In the genomic region with DNA sequence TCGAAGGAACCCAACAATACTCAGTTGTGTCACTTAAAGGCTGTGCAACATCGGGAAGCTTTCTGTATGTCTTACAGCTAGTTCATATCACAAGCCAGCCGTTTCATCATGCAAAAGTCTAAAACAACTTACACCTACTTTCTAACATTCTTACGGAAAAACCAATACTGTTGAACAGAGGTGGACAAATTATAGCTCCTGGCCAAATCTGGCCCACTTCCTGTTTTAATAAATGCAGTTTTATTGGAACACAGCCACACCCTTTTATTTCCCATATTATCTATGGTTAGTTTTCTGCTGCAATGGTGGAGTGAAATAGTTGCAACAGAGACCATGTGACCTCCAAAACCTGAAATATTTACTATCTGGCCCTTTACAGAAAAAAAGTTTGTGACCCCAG, we compare ENCODE assay signal across 15 cellular contexts. TPM values are rescaled to one million over a fixed set of nuclear protein-coding genes. Genes with fewer than 3 reads are reported as not detected.
A peak's percentile ranks its signal among the peaks of the same experiment; 100 is the strongest.
DNase-seq lines count a peak whose midpoint lies in the region; ATAC-seq and TF ChIP-seq lines count a peak whose summit lies in the region.
"Had no signal": no experiment of that assay in that cellular context is flagged by ENCODE, and none has a peak within 500 bp of the region (broad histone marks: within the 10 kb centered on the region; RNA-seq: fewer than 3 reads in every experiment).

No MANE protein-coding gene starts in this region.

- POLR2A ChIA-PET in activated naive CD8-positive, alpha-beta T cell treated with anti-CD3 and anti-CD28 coated beads, Interleukin-2, amount 10 ng/mL, durations not matched to agents 7 days and 5 days (lab: Charles Lee), result no interaction called here

- no peak overlapping the region for H3K4me3 Mint-ChIP-seq in activated naive CD8-positive, alpha-beta T cell treated with anti-CD3 and anti-CD28 coated beads, Interleukin-2, amount 10 ng/mL, durations not matched to agents 7 days and 5 days
- no peak overlapping the region for H3K4me3 Mint-ChIP-seq in activated naive CD8-positive, alpha-beta T cell treated with anti-CD3 and anti-CD28 coated beads for 36 hours
- H3K4me3 Mint-ChIP-seq: CD8-positive, alpha-beta memory T cell had no signal

- no peaks in the 10 kb centered on the region for H3K27me3 ChIP-seq in MM.1S (replicated peaks; ENCODE audit: insufficient read depth, low read length)
- H3K27me3 ChIP-seq: BLaER1 had no signal

- peak; percentile 6 for ATAC-seq in activated naive CD8-positive, alpha-beta T cell treated with anti-CD3 and anti-CD28 coated beads, Interleukin-2, amount 10 ng/mL, durations not matched to agents 7 days and 5 days (ENCODE audit: low read depth)
- ATAC-seq: HCT116 had no signal

- H3K27ac ChIP-seq in MM.1S (ENCODE audit: low read length), result peak overlapping the region; percentile 89; the same call in 1 of the 2 replicates
- H3K27ac ChIP-seq: BLaER1 had no signal

- no peaks in the 10 kb centered on the region for H3K79me2 ChIP-seq in MM.1S (ENCODE audit: low read length)

- DNase-seq in activated naive CD8-positive, alpha-beta T cell treated with anti-CD3 and anti-CD28 coated beads, Interleukin-2, amount 10 ng/mL, durations not matched to agents 7 days and 5 days, result no peak
- no peak for DNase-seq in activated naive CD8-positive, alpha-beta T cell treated with anti-CD3 and anti-CD28 coated beads for 36 hours
- no peak for DNase-seq in MM.1S
- DNase-seq in astrocyte of the cerebellum (ENCODE audit: low read depth), result peak; percentile 15
- no peak for DNase-seq in NCI-H1436 treated with DMSO at 0.1 percent for 48 hours (lab: John Stamatoyannopoulos, UW)
- no peak for DNase-seq in stimulated activated CD4-positive, alpha-beta T cell treated with anti-CD3 and anti-CD28 coated beads, Interleukin-12 subunit alpha, Interleukin-12 subunit beta, amount 100 ng/mL, for 4 hours
- no peak for DNase-seq in posterior vena cava (ENCODE audit: low spot score)
- DNase-seq: 8988T; AML-193; CD8-positive, alpha-beta memory T cell; DND-41; GDM1 had no signal

- no peak overlapping the region for H3K9ac ChIP-seq in MM.1S (ENCODE audit: low read length)
- H3K9ac ChIP-seq: BLaER1 had no signal

- H3K9me2 ChIP-seq in MM.1S (replicated peaks; ENCODE audit: insufficient read depth, low read length), result no peaks in the 10 kb centered on the region

- no peaks in the 10 kb centered on the region for H3K27me3 Mint-ChIP-seq in activated naive CD8-positive, alpha-beta T cell treated with anti-CD3 and anti-CD28 coated beads, Interleukin-2, amount 10 ng/mL, durations not matched to agents 7 days and 5 days
- no peaks in the 10 kb centered on the region for H3K27me3 Mint-ChIP-seq in activated naive CD8-positive, alpha-beta T cell treated with anti-CD3 and anti-CD28 coated beads for 36 hours

- no peaks in the 10 kb centered on the region for H3K9me3 ChIP-seq in MM.1S (replicated peaks; ENCODE audit: insufficient read depth, low read length)
- H3K9me3 ChIP-seq: BLaER1, Caco-2 had no signal

- in situ Hi-C loops in astrocyte of the cerebellum (cut with HindIII; ENCODE audit: low sequenced_read_pairs), result no loop called here

- TF ChIP-seq CTCF in MM.1S (IDR thresholded peaks at IDR 0.05; ENCODE audit: low read length) (no peak), astrocyte of the cerebellum (IDR thresholded peaks at IDR 0.05; ENCODE audit: low read depth, low read length, missing control alignments) (no peak)

- H3F3A ChIP-seq in MM.1S (ENCODE audit: insufficient read depth, low read length), result peaks cover 34% of the 10 kb centered on the region

- H3K27ac Mint-ChIP-seq in activated naive CD8-positive, alpha-beta T cell treated with anti-CD3 and anti-CD28 coated beads, Interleukin-2, amount 10 ng/mL, durations not matched to agents 7 days and 5 days, result no peak overlapping the region
- H3K27ac Mint-ChIP-seq in activated naive CD8-positive, alpha-beta T cell treated with anti-CD3 and anti-CD28 coated beads for 36 hours, result no peak overlapping the region

- H4K20me1 ChIP-seq in MM.1S (ENCODE audit: insufficient read depth, low read length), result no peaks in the 10 kb centered on the region

- no peaks in the 10 kb centered on the region for H3K36me3 ChIP-seq in MM.1S (replicated peaks; ENCODE audit: insufficient read depth, low read length)
- H3K36me3 ChIP-seq: BLaER1 had no signal

- peaks cover 25% of the 10 kb centered on the region for H3K4me1 Mint-ChIP-seq in activated naive CD8-positive, alpha-beta T cell treated with anti-CD3 and anti-CD28 coated beads, Interleukin-2, amount 10 ng/mL, durations not matched to agents 7 days and 5 days
- peaks cover 23% of the 10 kb centered on the region for H3K4me1 Mint-ChIP-seq in activated naive CD8-positive, alpha-beta T cell treated with anti-CD3 and anti-CD28 coated beads for 36 hours

- H3K9me3 Mint-ChIP-seq in activated naive CD8-positive, alpha-beta T cell treated with anti-CD3 and anti-CD28 coated beads, Interleukin-2, amount 10 ng/mL, durations not matched to agents 7 days and 5 days, result no peaks in the 10 kb centered on the region
- no peaks in the 10 kb centered on the region for H3K9me3 Mint-ChIP-seq in activated naive CD8-positive, alpha-beta T cell treated with anti-CD3 and anti-CD28 coated beads for 36 hours
- H3K9me3 Mint-ChIP-seq: CD8-positive, alpha-beta memory T cell had no signal

- intact Hi-C loops in posterior vena cava (cut with DNase I), result no loop called here

- H3K4me1 ChIP-seq in MM.1S (ENCODE audit: low read length), result peaks cover 51% of the 10 kb centered on the region
- H3K4me1 ChIP-seq: BLaER1 had no signal

- no peak overlapping the region for H3K4me2 ChIP-seq in MM.1S (ENCODE audit: low read depth, low read length)
- H3K4me2 ChIP-seq: BLaER1 had no signal

- H3K36me3 Mint-ChIP-seq in activated naive CD8-positive, alpha-beta T cell treated with anti-CD3 and anti-CD28 coated beads, Interleukin-2, amount 10 ng/mL, durations not matched to agents 7 days and 5 days, result peaks cover 9% of the 10 kb centered on the region
- peaks cover 10% of the 10 kb centered on the region for H3K36me3 Mint-ChIP-seq in activated naive CD8-positive, alpha-beta T cell treated with anti-CD3 and anti-CD28 coated beads for 36 hours

- H3K4me3 ChIP-seq in MM.1S (ENCODE audit: low read length), result no peak overlapping the region
- H3K4me3 ChIP-seq in astrocyte of the cerebellum (ENCODE audit: low read depth, low read length), result no peak overlapping the region
- H3K4me3 ChIP-seq: BLaER1 had no signal

- no peak overlapping the region for H2AFZ ChIP-seq in MM.1S (ENCODE audit: low read length)

RNA-seq across cellular contexts. Expression of a gene that starts 46.6 kb away (rescaled TPM):
- 1 to 10 TPM; 8.4 to 8.8 TPM for total RNA-seq in activated naive CD8-positive, alpha-beta T cell treated with anti-CD3 and anti-CD28 coated beads, Interleukin-2, amount 10 ng/mL, durations not matched to agents 7 days and 5 days
- total RNA-seq in activated naive CD8-positive, alpha-beta T cell treated with anti-CD3 and anti-CD28 coated beads for 36 hours, result 10 to 100 TPM; 36.6 to 37.2 TPM
- total RNA-seq in posterior vena cava, result under 1 TPM; 0.23 to 0.29 TPM

Comparison
In these comparisons a context has a peak if more than half of its experiments do, and no peak if none do; other contexts are left out.
1. RNA of a gene that starts 46.6 kb away (total RNA-seq): 36.6 to 37.2 TPM in activated naive CD8-positive, alpha-beta T cell treated with anti-CD3 and anti-CD28 coated beads for 36 hours and 8.4 to 8.8 TPM in activated naive CD8-positive, alpha-beta T cell treated with anti-CD3 and anti-CD28 coated beads, Interleukin-2, amount 10 ng/mL, durations not matched to agents 7 days and 5 days; 0.23 to 0.29 TPM in posterior vena cava; every median in the first group is over 4 times any median in the second.